ENCODE assay signal across 8 cellular contexts in genomic region chr11:78030429-78031325, GRCh38. TPM values are rescaled to one million over a fixed set of nuclear protein-coding genes. Genes with fewer than 3 reads are reported as not detected.
DNase-seq lines count a peak whose midpoint lies in the region; ATAC-seq and TF ChIP-seq lines count a peak whose summit lies in the region.

No MANE protein-coding gene starts in this region.

- no peaks in the 10 kb centered on the region for H3K36me3 Mint-ChIP-seq in GM23338 (ENCODE audit: low read depth)

- H3K27me3 Mint-ChIP-seq in GM23338 (ENCODE audit: insufficient read depth, low read depth, poor library complexity), result no peaks in the 10 kb centered on the region

- TF ChIP-seq CTCF in GM23338 (conservative IDR thresholded peaks at IDR 0.05; ENCODE audit: low read depth in 2 of 2), result no peak

- H3K4me1 Mint-ChIP-seq in GM23338, result peaks cover 8% of the 10 kb centered on the region; the same call in 1 of the 3 replicates

- H3F3A ChIP-seq in GM23338 (replicated peaks; ENCODE audit: low read depth), result no peaks in the 10 kb centered on the region

- no peak overlapping the region for H3K4me3 Mint-ChIP-seq in GM23338

- no peak overlapping the region for H3K4me3 ChIP-seq in GM23338

- no peaks in the 10 kb centered on the region for H3K9me2 ChIP-seq in GM23338 (ENCODE audit: insufficient read depth)

- no peaks in the 10 kb centered on the region for H3K4me1 ChIP-seq in GM23338 (ENCODE audit: insufficient read depth)

- H3K9me3 Mint-ChIP-seq in GM23338, result peaks cover 5% of the 10 kb centered on the region; the same call in 2 of the 3 replicates

- no peaks in the 10 kb centered on the region for H3K27me3 ChIP-seq in GM23338 (ENCODE audit: insufficient read depth)

- H3K27ac Mint-ChIP-seq in GM23338, result no peak overlapping the region

- DNase-seq in GM23338 (ENCODE audit: low spot score) (peak; percentile 27), NCI-H748 (lab: John Stamatoyannopoulos, UW; ENCODE audit: unreplicated experiment) (peak; percentile 95), epidermal melanocyte (ENCODE audit: insufficient read length, low spot score) (peak; percentile 80), nucleus accumbens (lab: John Stamatoyannopoulos, UW) (peak; percentile 33 to 96 (median 90))

- peak; percentile 82 for ATAC-seq in GM23338
- ATAC-seq in GM18502 (IDR thresholded peaks at IDR 0.05; ENCODE audit: poor library complexity, unreplicated experiment), result no peak
- no peak for ATAC-seq in HG03520 (IDR thresholded peaks at IDR 0.05; ENCODE audit: unreplicated experiment)
- no peak for ATAC-seq in GM19324 (IDR thresholded peaks at IDR 0.05; ENCODE audit: low FRiP score, unreplicated experiment)
- ATAC-seq in GM21619 (IDR thresholded peaks at IDR 0.05; ENCODE audit: unreplicated experiment), result no peak

- no peak overlapping the region for H3K27ac ChIP-seq in GM23338 (ENCODE audit: low read depth)

- peak overlapping the region; percentile 72 for H2AFZ ChIP-seq in GM23338

- H4K20me1 ChIP-seq in GM23338 (replicated peaks; ENCODE audit: insufficient read depth), result no peaks in the 10 kb centered on the region

- no peaks in the 10 kb centered on the region for H3K36me3 ChIP-seq in GM23338 (ENCODE audit: insufficient read depth)

- no peaks in the 10 kb centered on the region for H3K79me2 ChIP-seq in GM23338 (replicated peaks; ENCODE audit: insufficient read depth)

- no peak overlapping the region for H3K4me2 ChIP-seq in GM23338

TF ChIP-seq in GM23338, 12 proteins besides CTCF, POLR2A, EP300 and RAD21:
- TF ChIP-seq, protein P1, sequence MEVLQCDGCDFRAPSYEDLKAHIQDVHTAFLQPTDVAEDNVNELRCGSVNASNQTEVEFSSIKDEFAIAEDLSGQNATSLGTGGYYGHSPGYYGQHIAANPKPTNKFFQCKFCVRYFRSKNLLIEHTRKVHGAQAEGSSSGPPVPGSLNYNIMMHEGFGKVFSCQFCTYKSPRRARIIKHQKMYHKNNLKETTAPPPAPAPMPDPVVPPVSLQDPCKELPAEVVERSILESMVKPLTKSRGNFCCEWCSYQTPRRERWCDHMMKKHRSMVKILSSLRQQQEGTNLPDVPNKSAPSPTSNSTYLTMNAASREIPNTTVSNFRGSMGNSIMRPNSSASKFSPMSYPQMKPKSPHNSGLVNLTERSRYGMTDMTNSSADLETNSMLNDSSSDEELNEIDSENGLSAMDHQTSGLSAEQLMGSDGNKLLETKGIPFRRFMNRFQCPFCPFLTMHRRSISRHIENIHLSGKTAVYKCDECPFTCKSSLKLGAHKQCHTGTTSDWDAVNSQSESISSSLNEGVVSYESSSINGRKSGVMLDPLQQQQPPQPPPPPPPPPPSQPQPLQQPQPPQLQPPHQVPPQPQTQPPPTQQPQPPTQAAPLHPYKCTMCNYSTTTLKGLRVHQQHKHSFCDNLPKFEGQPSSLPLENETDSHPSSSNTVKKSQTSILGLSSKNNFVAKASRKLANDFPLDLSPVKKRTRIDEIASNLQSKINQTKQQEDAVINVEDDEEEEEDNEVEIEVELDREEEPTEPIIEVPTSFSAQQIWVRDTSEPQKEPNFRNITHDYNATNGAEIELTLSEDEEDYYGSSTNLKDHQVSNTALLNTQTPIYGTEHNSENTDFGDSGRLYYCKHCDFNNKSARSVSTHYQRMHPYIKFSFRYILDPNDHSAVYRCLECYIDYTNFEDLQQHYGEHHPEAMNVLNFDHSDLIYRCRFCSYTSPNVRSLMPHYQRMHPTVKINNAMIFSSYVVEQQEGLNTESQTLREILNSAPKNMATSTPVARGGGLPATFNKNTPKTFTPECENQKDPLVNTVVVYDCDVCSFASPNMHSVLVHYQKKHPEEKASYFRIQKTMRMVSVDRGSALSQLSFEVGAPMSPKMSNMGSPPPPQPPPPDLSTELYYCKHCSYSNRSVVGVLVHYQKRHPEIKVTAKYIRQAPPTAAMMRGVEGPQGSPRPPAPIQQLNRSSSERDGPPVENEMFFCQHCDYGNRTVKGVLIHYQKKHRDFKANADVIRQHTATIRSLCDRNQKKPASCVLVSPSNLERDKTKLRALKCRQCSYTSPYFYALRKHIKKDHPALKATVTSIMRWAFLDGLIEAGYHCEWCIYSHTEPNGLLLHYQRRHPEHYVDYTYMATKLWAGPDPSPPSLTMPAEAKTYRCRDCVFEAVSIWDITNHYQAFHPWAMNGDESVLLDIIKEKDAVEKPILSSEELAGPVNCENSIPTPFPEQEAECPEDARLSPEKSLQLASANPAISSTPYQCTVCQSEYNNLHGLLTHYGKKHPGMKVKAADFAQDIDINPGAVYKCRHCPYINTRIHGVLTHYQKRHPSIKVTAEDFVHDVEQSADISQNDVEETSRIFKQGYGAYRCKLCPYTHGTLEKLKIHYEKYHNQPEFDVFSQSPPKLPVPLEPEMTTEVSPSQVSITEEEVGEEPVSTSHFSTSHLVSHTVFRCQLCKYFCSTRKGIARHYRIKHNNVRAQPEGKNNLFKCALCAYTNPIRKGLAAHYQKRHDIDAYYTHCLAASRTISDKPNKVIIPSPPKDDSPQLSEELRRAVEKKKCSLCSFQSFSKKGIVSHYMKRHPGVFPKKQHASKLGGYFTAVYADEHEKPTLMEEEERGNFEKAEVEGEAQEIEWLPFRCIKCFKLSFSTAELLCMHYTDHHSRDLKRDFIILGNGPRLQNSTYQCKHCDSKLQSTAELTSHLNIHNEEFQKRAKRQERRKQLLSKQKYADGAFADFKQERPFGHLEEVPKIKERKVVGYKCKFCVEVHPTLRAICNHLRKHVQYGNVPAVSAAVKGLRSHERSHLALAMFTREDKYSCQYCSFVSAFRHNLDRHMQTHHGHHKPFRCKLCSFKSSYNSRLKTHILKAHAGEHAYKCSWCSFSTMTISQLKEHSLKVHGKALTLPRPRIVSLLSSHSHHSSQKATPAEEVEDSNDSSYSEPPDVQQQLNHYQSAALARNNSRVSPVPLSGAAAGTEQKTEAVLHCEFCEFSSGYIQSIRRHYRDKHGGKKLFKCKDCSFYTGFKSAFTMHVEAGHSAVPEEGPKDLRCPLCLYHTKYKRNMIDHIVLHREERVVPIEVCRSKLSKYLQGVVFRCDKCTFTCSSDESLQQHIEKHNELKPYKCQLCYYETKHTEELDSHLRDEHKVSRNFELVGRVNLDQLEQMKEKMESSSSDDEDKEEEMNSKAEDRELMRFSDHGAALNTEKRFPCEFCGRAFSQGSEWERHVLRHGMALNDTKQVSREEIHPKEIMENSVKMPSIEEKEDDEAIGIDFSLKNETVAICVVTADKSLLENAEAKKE (CRISPR knock-in tag; IDR thresholded peaks at IDR 0.05), result no peak
- TF ChIP-seq ETS1 (IDR thresholded peaks at IDR 0.05) (no peak), EZH2 (IDR thresholded peaks at IDR 0.05; ENCODE audit: low read depth, unreplicated experiment) (no peak), REST (IDR thresholded peaks at IDR 0.05; ENCODE audit: unreplicated experiment) (no peak), JUNB (IDR thresholded peaks at IDR 0.05; ENCODE audit: unreplicated experiment) (no peak), EZH2phosphoT487 (IDR thresholded peaks at IDR 0.05; ENCODE audit: unreplicated experiment) (no peak)

RNA-seq across cellular contexts. Expression of gene KCTD14, which starts 7.6 kb away (rescaled TPM):
- total RNA-seq in GM23338 (2014; rRNA removed; shearing (Covaris generic)), result 14.2 and 19.1 TPM in 2 replicates
- 5.9 and 8.4 TPM in 2 replicates for polyA plus RNA-seq in GM23338 (2016; fragmentation: Nextera tagmentation; extraction: Ambion mirVana)

RNA-seq across cellular contexts. Expression of gene THRSP, which starts 33.0 kb away (rescaled TPM):
- total RNA-seq in GM23338 (2014; rRNA removed; shearing (Covaris generic)), result not detected in 2 replicates
- not detected in 2 replicates for polyA plus RNA-seq in GM23338 (2016; fragmentation: Nextera tagmentation; extraction: Ambion mirVana)

RNA-seq across cellular contexts. Expression of gene INTS4, which starts 36.2 kb away (rescaled TPM):
- total RNA-seq in GM23338 (2014; rRNA removed; shearing (Covaris generic)), result 47.6 TPM in 2 replicates
- 24.6 and 27.2 TPM in 2 replicates for polyA plus RNA-seq in GM23338 (2016; fragmentation: Nextera tagmentation; extraction: Ambion mirVana)

RNA-seq across cellular contexts. Expression of gene NDUFC2, which starts 49.0 kb away (rescaled TPM):
- 122 and 174 TPM in 2 replicates for total RNA-seq in GM23338 (2014; rRNA removed; shearing (Covaris generic))
- polyA plus RNA-seq in GM23338 (2016; fragmentation: Nextera tagmentation; extraction: Ambion mirVana), result 711 and 755 TPM in 2 replicates

Comparison
In these comparisons a context has a peak if more than half of its experiments do, and no peak if none do; other contexts are left out.
1. DNase-seq: peak in every context shown above with its lines; median percentile 95 in NCI-H748; 90 in nucleus accumbens; 80 in epidermal melanocyte; 27 in GM23338.